10 cellular contexts compared by ENCODE assay signal in genomic region chr14:24351517-24351916, GRCh38. TPM values are rescaled to one million over a fixed set of nuclear protein-coding genes. Genes with fewer than 3 reads are reported as not detected.
DNase-seq lines count a peak whose midpoint lies in the region; ATAC-seq, FAIRE-seq and TF ChIP-seq lines count a peak whose summit lies in the region.
"Had no signal": no experiment of that assay in that cellular context is flagged by ENCODE, and none has a peak within 500 bp of the region (broad histone marks: within the 10 kb centered on the region; RNA-seq: fewer than 3 reads in every experiment).

No MANE protein-coding gene starts in this region.

- no peak overlapping the region for H2AFZ ChIP-seq in SK-N-SH (ENCODE audit: low read depth)

- no peak for TF ChIP-seq EP300 in SK-N-SH (IDR thresholded peaks at IDR 0.05; ENCODE audit: borderline replicate concordance in 1 of 2, low read depth in 1 of 2, low read length in 1 of 2)

- H3K27ac ChIP-seq in SK-N-SH (ENCODE audit: low read depth in 2 of 2, low read length in 1 of 2) (no peak overlapping the region), small intestine (ENCODE audit: low read depth in 1 of 2, low read length in 1 of 2) (no peak overlapping the region)
- H3K27ac ChIP-seq: SJSA1 had no signal

- FAIRE-seq in small intestine (lab: Jason Lieb, UNC), result no peak

- CTCF ChIA-PET in SK-N-SH (lab: Yijun Ruan, JAX), result interaction anchor here (0.9 to 5.0 kb wide), 13 partner anchors 10 to 109 kb away, joined by 3 to 32 read pairs (median 4); partner anchors contain the start of genes ADCY4, RIPK3 and TINF2

- no peaks in the 10 kb centered on the region for H3K36me3 ChIP-seq in SK-N-SH (replicated peaks in 1 of 2; ENCODE audit: control insufficient read depth in 1 of 2, insufficient read depth in 2 of 2, low read length in 1 of 2)
- no peaks in the 10 kb centered on the region for H3K36me3 ChIP-seq in small intestine (ENCODE audit: control insufficient read depth in 2 of 2, insufficient read depth in 2 of 2, low read length in 2 of 2)
- H3K36me3 ChIP-seq: SJSA1 had no signal

- H3K4me3 ChIP-seq in SK-N-SH (ENCODE audit: low read depth in 2 of 2, low read length in 1 of 2) (no peak overlapping the region), fibroblast of pulmonary artery (replicated peaks; ENCODE audit: low read depth, low read length) (no peak overlapping the region), small intestine (ENCODE audit: low read depth in 1 of 2, low read length in 2 of 2) (no peak overlapping the region)
- H3K4me3 ChIP-seq: SJSA1 had no signal

- peak; percentile 17; the same call in 1 of the 2 replicates for TF ChIP-seq CTCF in SK-N-SH (IDR thresholded peaks at IDR 0.05)
- TF ChIP-seq CTCF in fibroblast of pulmonary artery (IDR thresholded peaks at IDR 0.05; ENCODE audit: low read length, missing control alignments), result no peak

- H3K4me2 ChIP-seq in SK-N-SH, result no peak overlapping the region

- TF ChIP-seq RAD21 in SK-N-SH (IDR thresholded peaks at IDR 0.05; ENCODE audit: low read length), result peak; percentile 26; the same call in 1 of the 2 replicates

- H4K20me1 ChIP-seq in SK-N-SH (ENCODE audit: insufficient read depth), result no peaks in the 10 kb centered on the region

- H3K4me1 ChIP-seq in SK-N-SH (ENCODE audit: control insufficient read depth in 1 of 2, insufficient read depth in 2 of 2, low read depth in 1 of 2, low read length in 1 of 2) (no peaks in the 10 kb centered on the region; a peak in 1 of 4 replicates), small intestine (ENCODE audit: control insufficient read depth in 2 of 2, insufficient read depth in 1 of 2, low read depth in 1 of 2, low read length in 1 of 2) (peaks cover 0 to under 1% of the 10 kb centered on the region in 2 donors)

- H3K9ac ChIP-seq in SK-N-SH, result no peak overlapping the region

- ATAC-seq in HG03095 (IDR thresholded peaks at IDR 0.05; ENCODE audit: unreplicated experiment), result no peak

- H3K9me3 ChIP-seq in SK-N-SH (no peaks in the 10 kb centered on the region), small intestine (ENCODE audit: control insufficient read depth, low read depth) (no peaks in the 10 kb centered on the region)
- H3K9me3 ChIP-seq: SJSA1 had no signal

- H3K27me3 ChIP-seq in SK-N-SH (ENCODE audit: insufficient read depth) (peaks cover 64% of the 10 kb centered on the region), small intestine (ENCODE audit: control insufficient read depth in 2 of 2, insufficient read depth in 2 of 2, low read length in 2 of 2) (no peaks in the 10 kb centered on the region)
- H3K27me3 ChIP-seq: SJSA1 had no signal

- no peaks in the 10 kb centered on the region for H3K79me2 ChIP-seq in SK-N-SH (ENCODE audit: insufficient read depth)

- H3K9me2 ChIP-seq in SK-N-SH, result no peaks in the 10 kb centered on the region

- H3F3A ChIP-seq in SK-N-SH (replicated peaks; ENCODE audit: insufficient read depth), result no peaks in the 10 kb centered on the region

- peak; percentile 44 for DNase-seq in NCI-H2227 (lab: John Stamatoyannopoulos, UW; ENCODE audit: unreplicated experiment)
- no peak for DNase-seq in NCI-H2227 treated with DMSO at 0.1 percent for 48 hours (lab: John Stamatoyannopoulos, UW)
- DNase-seq in SK-N-SH, result no peak
- peak; percentile 41 for DNase-seq in fibroblast of pulmonary artery (ENCODE audit: low read depth)
- peak; percentile 28 for DNase-seq in small intestine
- DNase-seq in activated CD4-positive, alpha-beta T cell treated with anti-CD3 and anti-CD28 coated beads for 48 hours, result no peak
- DNase-seq in GDM1 (lab: John Stamatoyannopoulos, UW), result no peak
- DNase-seq: NCI-H2029 had no signal

- POLR2A ChIA-PET in SK-N-SH (lab: Yijun Ruan, JAX), result interaction anchor here (0.6 kb wide), 1 partner anchor 17 kb away, joined by 3 read pairs; the partner anchor contains the start of gene NFATC4

- 14% methylated on average over 4 of the region's 4 CpGs for WGBS in SK-N-SH (ENCODE audit: low lambda C conversion rate)
- 17 to 36% (median 20%) methylated on average over 4 of the region's 4 CpGs for WGBS in small intestine, 3 donors

TF ChIP-seq in SK-N-SH, 30 proteins besides CTCF, POLR2A, EP300 and RAD21:
- TF ChIP-seq ZBTB33 (IDR thresholded peaks at IDR 0.05; ENCODE audit: borderline replicate concordance, low read depth) (no peak), YY1 (IDR thresholded peaks at IDR 0.05; ENCODE audit: low read depth) (no peak), TAF1 (IDR thresholded peaks at IDR 0.05; ENCODE audit: borderline replicate concordance, low read depth, low read length) (no peak), JUND (IDR thresholded peaks at IDR 0.05) (no peak), ELF1 (IDR thresholded peaks at IDR 0.05) (no peak), SMC3 (IDR thresholded peaks at IDR 0.05; ENCODE audit: low read depth, low read length) (no peak), RCOR1 (IDR thresholded peaks at IDR 0.05; ENCODE audit: low read length) (no peak), SIN3A (IDR thresholded peaks at IDR 0.05; ENCODE audit: borderline replicate concordance, low read depth, low read length) (no peak), GATA2 (CRISPR knock-in tag; IDR thresholded peaks at IDR 0.05) (no peak)
- TF ChIP-seq, protein P1, sequence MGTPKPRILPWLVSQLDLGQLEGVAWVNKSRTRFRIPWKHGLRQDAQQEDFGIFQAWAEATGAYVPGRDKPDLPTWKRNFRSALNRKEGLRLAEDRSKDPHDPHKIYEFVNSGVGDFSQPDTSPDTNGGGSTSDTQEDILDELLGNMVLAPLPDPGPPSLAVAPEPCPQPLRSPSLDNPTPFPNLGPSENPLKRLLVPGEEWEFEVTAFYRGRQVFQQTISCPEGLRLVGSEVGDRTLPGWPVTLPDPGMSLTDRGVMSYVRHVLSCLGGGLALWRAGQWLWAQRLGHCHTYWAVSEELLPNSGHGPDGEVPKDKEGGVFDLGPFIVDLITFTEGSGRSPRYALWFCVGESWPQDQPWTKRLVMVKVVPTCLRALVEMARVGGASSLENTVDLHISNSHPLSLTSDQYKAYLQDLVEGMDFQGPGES (IDR thresholded peaks at IDR 0.05; ENCODE audit: low read depth, low read length), result no peak

RNA-seq across cellular contexts. Expression of gene RIPK3, which starts 11.7 kb away (rescaled TPM):
- not detected in 2 replicates for polyA plus RNA-seq in SK-N-SH (2012; rRNA removed)
- not detected in 2 replicates for polyA plus RNA-seq in SK-N-SH (2012; cell fraction: cytosol; rRNA removed)
- not detected in 2 replicates for polyA plus RNA-seq in SK-N-SH (2012; cell fraction: nucleus; rRNA removed)
- polyA plus RNA-seq in small intestine, result 10 to 100 TPM; 17.7 to 58.6 (median 49.4) TPM

RNA-seq across cellular contexts. Expression of gene NFATC4, which starts 16.5 kb away (rescaled TPM):
- 24.9 and 25.3 TPM in 2 replicates for polyA plus RNA-seq in SK-N-SH (2012; rRNA removed)
- polyA plus RNA-seq in SK-N-SH (2012; cell fraction: cytosol; rRNA removed), result 4.8 and 5.9 TPM in 2 replicates
- polyA plus RNA-seq in SK-N-SH (2012; cell fraction: nucleus; rRNA removed), result 152 and 250 TPM in 2 replicates
- polyA plus RNA-seq in small intestine, result 10 to 100 TPM; 11.2 to 45.1 (median 32.3) TPM

RNA-seq across cellular contexts. Expression of gene ADCY4, which starts 16.6 kb away (rescaled TPM):
- polyA plus RNA-seq in SK-N-SH (2012; rRNA removed), result 0.03 and 0.08 TPM in 2 replicates
- 0.07 TPM in 1 of 2 replicates, not detected in the other for polyA plus RNA-seq in SK-N-SH (2012; cell fraction: cytosol; rRNA removed)
- 0.39 and 0.62 TPM in 2 replicates for polyA plus RNA-seq in SK-N-SH (2012; cell fraction: nucleus; rRNA removed)
- 10 to 100 TPM in 1 of 3 donors, 1 to 10 TPM in 2; 3.4 to 16.4 (median 4.9) TPM for polyA plus RNA-seq in small intestine

RNA-seq across cellular contexts. Expression of gene LTB4R, which starts 40.2 kb away (rescaled TPM):
- 11.9 and 14.0 TPM in 2 replicates for polyA plus RNA-seq in SK-N-SH (2012; rRNA removed)
- 0.72 and 1.2 TPM in 2 replicates for polyA plus RNA-seq in SK-N-SH (2012; cell fraction: cytosol; rRNA removed)
- polyA plus RNA-seq in SK-N-SH (2012; cell fraction: nucleus; rRNA removed), result 187 and 244 TPM in 2 replicates
- 10 to 100 TPM in 2 of 3 donors, 1 to 10 TPM in 1; 9.8 to 37.0 (median 21.9) TPM for polyA plus RNA-seq in small intestine

RNA-seq across cellular contexts. Expression of gene LTB4R2, which starts 41.6 kb away (rescaled TPM):
- 8.2 and 12.2 TPM in 2 replicates for polyA plus RNA-seq in SK-N-SH (2012; rRNA removed)
- polyA plus RNA-seq in SK-N-SH (2012; cell fraction: cytosol; rRNA removed), result 0.51 and 0.59 TPM in 2 replicates
- polyA plus RNA-seq in SK-N-SH (2012; cell fraction: nucleus; rRNA removed), result 87.2 and 146 TPM in 2 replicates
- polyA plus RNA-seq in small intestine, result 1 to 10 TPM in 2 of 3 donors, under 1 TPM in 1; 0.89 to 2.7 (median 1.9) TPM

Comparison
In these comparisons a context has a peak if more than half of its experiments do, and no peak if none do; other contexts are left out.
1. DNase-seq: peak in NCI-H2227 (single experiment), fibroblast of pulmonary artery (single experiment) and small intestine (single experiment); none in NCI-H2227 treated with DMSO at 0.1 percent for 48 hours (single experiment), SK-N-SH (single experiment), activated CD4-positive, alpha-beta T cell treated with anti-CD3 and anti-CD28 coated beads for 48 hours (single experiment) and GDM1 (single experiment).
2. RNA of gene RIPK3, which starts 11.7 kb away (polyA plus RNA-seq): 17.7 to 58.6 TPM in small intestine; not detected in SK-N-SH; every median in the first group is over 10 times any median in the second.